Comparison of ENCODE assay signal across 17 cellular contexts in genomic region chr3:172036541-172037215, GRCh38. TPM values are rescaled to one million over a fixed set of nuclear protein-coding genes. Genes with fewer than 3 reads are reported as not detected.
DNase-seq lines count a peak whose midpoint lies in the region; ATAC-seq, FAIRE-seq and TF ChIP-seq lines count a peak whose summit lies in the region.
"Had no signal": no experiment of that assay in that cellular context is flagged by ENCODE, and none has a peak within 500 bp of the region (broad histone marks: within the 10 kb centered on the region; RNA-seq: fewer than 3 reads in every experiment).

No MANE protein-coding gene starts in this region.

- peak in 1 of 2 experiments; percentile 28; a peak in 1 of 4 replicates for TF ChIP-seq RAD21 in K562 (CRISPR knock-in tag; conservative IDR thresholded peaks at IDR 0.05 in 1 of 2, IDR thresholded peaks at IDR 0.05 in 1 of 2)

- CTCF ChIA-PET in Calu3 (lab: Charles Lee) (interaction anchor here (0.5 to 3.0 kb wide), 6 partner anchors 9 to 559 kb away, joined by 3 to 23 read pairs (median 3); no protein-coding TSS in a partner anchor), K562 (lab: Yijun Ruan, JAX; ENCODE audit: low intra/inter-chr PET ratio) (no interaction called here)

- in situ Hi-C loops in K562 (cut with MboI) = no loop called here

- no TSS peak for BruUV-seq in Calu3 (replicated peaks; lab: Mats Ljungman, UMichigan)
- BruUV-seq in K562 (replicated peaks; lab: Mats Ljungman, UMichigan) = no TSS peak

- H3K36me3 ChIP-seq in OCI-LY3 (replicated peaks; ENCODE audit: low read depth, low read length) (no peaks in the 10 kb centered on the region), K562 (ENCODE audit: control insufficient read depth, insufficient read depth, low read length) (no peaks in the 10 kb centered on the region)

- H3K4me2 ChIP-seq in OCI-LY3 (ENCODE audit: low read length) = peak overlapping the region; percentile 46
- H3K4me2 ChIP-seq in K562 (ENCODE audit: insufficient read depth, low read length) = peak overlapping the region; percentile 5; the same call in 1 of the 2 replicates

- DNase-seq in Calu3 (no peak), GM19239 (ENCODE audit: insufficient read length, low spot score) (no peak), K562 (ENCODE audit: extremely low read depth in 1 of 4, low spot score in 3 of 4) (peak in 2 of 4 experiments; percentile 53 to 75), left ventricle myocardium superior (no peak)
- DNase-seq in activated naive CD4-positive, alpha-beta T cell treated with anti-CD3 and anti-CD28 coated beads, Interleukin-2, amount 50 U/mL, for 16 hours = no peak
- DNase-seq: C1 segment of cervical spinal cord; CD4-positive, alpha-beta T cell; DMS153; DMS79 treated with DMSO at 0.1 percent for 48 hours; EL; GOT3; H9 had no signal

- no peaks in the 10 kb centered on the region for H3K9me1 ChIP-seq in K562 (ENCODE audit: control insufficient read depth, insufficient read depth, low read length)

- no peak for TF ChIP-seq CTCF in Calu3 (IDR thresholded peaks at IDR 0.05; ENCODE audit: unreplicated experiment)
- TF ChIP-seq CTCF in OCI-LY3 (IDR thresholded peaks at IDR 0.05; ENCODE audit: low read depth, low read length) = no peak
- no peak for TF ChIP-seq CTCF in K562 (IDR thresholded peaks at IDR 0.05 in 2 of 3, conservative IDR thresholded peaks at IDR 0.05 in 1 of 3; ENCODE audit: insufficient read depth in 2 of 3, low read depth in 1 of 3, low read length in 3 of 3)

- no peak for ATAC-seq in K562
- ATAC-seq in left ventricle myocardium superior = no peak
- ATAC-seq in HG03521 (IDR thresholded peaks at IDR 0.05; ENCODE audit: unreplicated experiment) = no peak

- TF ChIP-seq POLR2A in K562 (conservative IDR thresholded peaks at IDR 0.05) = no peak

- H3K4me3 Mint-ChIP-seq in Calu3 (ENCODE audit: low read depth, unreplicated experiment) = no peak overlapping the region
- H3K4me3 Mint-ChIP-seq: B cell; CD4-positive, alpha-beta T cell; H9 had no signal

- FAIRE-seq in GM19239 (lab: Jason Lieb, UNC) (peak; percentile 39), K562 (lab: Jason Lieb, UNC) (peak; percentile 76)
- FAIRE-seq: A204.1, G401.6 had no signal

- no peak overlapping the region for H3K9ac ChIP-seq in OCI-LY3 (ENCODE audit: low read length)
- H3K9ac ChIP-seq in K562 (ENCODE audit: insufficient read depth in 1 of 2, low read depth in 2 of 2, low read length in 2 of 2) = no peak overlapping the region

- H4K20me1 ChIP-seq in OCI-LY3 (ENCODE audit: insufficient read depth, low read length) (no peaks in the 10 kb centered on the region), K562 (replicated peaks; ENCODE audit: control insufficient read depth, insufficient read depth, low read length) (no peaks in the 10 kb centered on the region)

- peaks cover 43% of the 10 kb centered on the region for H3K4me1 Mint-ChIP-seq in Calu3 (ENCODE audit: low read depth, unreplicated experiment)

- peak overlapping the region; percentile 66 for H3K27ac Mint-ChIP-seq in Calu3 (ENCODE audit: unreplicated experiment)
- H3K27ac Mint-ChIP-seq: B cell; CD4-positive, alpha-beta T cell; H9 had no signal

- peak; percentile 81; the same call in 1 of the 2 replicates for TF ChIP-seq EP300 in K562 (IDR thresholded peaks at IDR 0.05; ENCODE audit: low read length)

- H3K4me1 ChIP-seq in OCI-LY3 (ENCODE audit: low read length) = peaks cover 33% of the 10 kb centered on the region
- H3K4me1 ChIP-seq in K562 (replicated peaks in 1 of 2; ENCODE audit: control insufficient read depth in 2 of 2, insufficient read depth in 2 of 2, low read length in 2 of 2) = peaks cover 36 to 38% of the 10 kb centered on the region in 2 experiments

- intact Hi-C loops in Calu3 (cut with micrococcal nuclease; ENCODE audit: unreplicated experiment) (loop anchor here (2.0 to 5.0 kb wide), 3 partner anchors 64 to 226 kb away; partner anchors contain the start of gene PLD1), K562 (cut with micrococcal nuclease) (loop anchor here (5.0 kb wide), 2 partner anchors 96 to 166 kb away; no protein-coding TSS in a partner anchor), left ventricle myocardium superior (cut with micrococcal nuclease) (loop anchor here (10.0 kb wide), 1 partner anchor 308 kb away; no protein-coding TSS in a partner anchor)

- POLR2A ChIA-PET in K562 (lab: Yijun Ruan, JAX) = interaction anchor here (0.7 to 1.0 kb wide), 2 partner anchors 101 to 141 kb away, joined by 3 read pairs; no protein-coding TSS in a partner anchor

- no peaks in the 10 kb centered on the region for H3K27me3 Mint-ChIP-seq in Calu3 (ENCODE audit: unreplicated experiment)

- H3K36me3 Mint-ChIP-seq in Calu3 (ENCODE audit: insufficient read depth, unreplicated experiment) = peaks cover 31% of the 10 kb centered on the region

- 0 out of 2 replicates have a peak overlapping the region, but pooled peaks have one; percentile 2 for H3K4me3 ChIP-seq in OCI-LY3 (ENCODE audit: low read length)
- H3K4me3 ChIP-seq in K562 = no peak overlapping the region

- H2AFZ ChIP-seq in OCI-LY3 (ENCODE audit: low read depth, low read length) = no peak overlapping the region
- no peak overlapping the region for H2AFZ ChIP-seq in K562 (ENCODE audit: low read depth, low read length)

- H3K27ac ChIP-seq in OCI-LY3 (ENCODE audit: low read length) = no peak overlapping the region
- peak overlapping the region; percentile 26; the same call in 1 of the 3 replicates for H3K27ac ChIP-seq in K562 (ENCODE audit: extremely low read depth, low read depth, low read length)

- H3K27me3 ChIP-seq in OCI-LY3 (ENCODE audit: low read depth, low read length) = 0 out of 2 replicates have a peak, but pooled peaks cover 5% of the 10 kb centered on the region
- H3K27me3 ChIP-seq in K562 (ENCODE audit: control insufficient read depth in 2 of 2, insufficient read depth in 2 of 2, low read length in 2 of 2) = no peaks in the 10 kb centered on the region

- H3K79me2 ChIP-seq in OCI-LY3 (ENCODE audit: low read length) (peaks cover 18% of the 10 kb centered on the region), K562 (ENCODE audit: control insufficient read depth, insufficient read depth, low read length) (peaks cover 27% of the 10 kb centered on the region)

- H3K9me3 ChIP-seq in OCI-LY3 (ENCODE audit: insufficient read depth, low read length) (no peaks in the 10 kb centered on the region), K562 (replicated peaks; ENCODE audit: control insufficient read depth, insufficient read depth, low read depth, low read length) (no peaks in the 10 kb centered on the region; the same call in 1 of the 2 replicates)

- peaks cover 12% of the 10 kb centered on the region for H3K9me3 Mint-ChIP-seq in Calu3 (ENCODE audit: low read depth, unreplicated experiment)
- H3K9me3 Mint-ChIP-seq: CD4-positive, alpha-beta T cell had no signal

TF ChIP-seq in K562, 482 proteins besides CTCF, POLR2A, EP300 and RAD21 (continues in another document):
- TF ChIP-seq XRCC5 (IDR thresholded peaks at IDR 0.05; ENCODE audit: low read depth, low read length) (no peak), ZNF347 (CRISPR knock-in tag; IDR thresholded peaks at IDR 0.05; ENCODE audit: low read depth) (no peak), THRB (CRISPR knock-in tag; conservative IDR thresholded peaks at IDR 0.05) (no peak), U2AF1 (optimal IDR thresholded peaks at IDR 0.05; ENCODE audit: low read depth, low read length) (no peak), MLLT1 (IDR thresholded peaks at IDR 0.05) (no peak), BCOR (IDR thresholded peaks at IDR 0.05) (no peak), ZNF324 (CRISPR knock-in tag; IDR thresholded peaks at IDR 0.05) (no peak)

RNA-seq across cellular contexts. Expression of gene FNDC3B, which starts 2.7 kb away (rescaled TPM):
- total RNA-seq in Calu3 (2022) (345 and 453 TPM in 2 replicates), K562 (2014; rRNA removed) (19.1 and 20.2 TPM in 2 replicates), K562 (2014; rRNA removed; fragmentation: Illumina TruSeq; extraction: Trizol) (23.8 and 29.5 TPM in 2 replicates), K562 (2015; rRNA removed; fragmentation: Illumina TruSeq; extraction: Trizol) (25.6 and 26.1 TPM in 2 replicates), K562 (2021) (29.5 and 35.8 TPM in 2 replicates), left ventricle myocardium superior (64.4 TPM)
- total RNA-seq in K562 (2011; cell fraction: chromatin; rRNA removed; ENCODE audit: low replicate concordance) = 142 and 253 TPM in 2 replicates
- total RNA-seq in K562 (2011; cell fraction: nucleolus; rRNA removed) = 37.0 and 58.0 TPM in 2 replicates
- 132 and 200 TPM in 2 replicates for total RNA-seq in K562 (2011; cell fraction: nucleoplasm; rRNA removed)
- polyA plus RNA-seq in K562 (2011; rRNA removed) (10.9 and 12.1 TPM in 2 replicates), K562 (2014; fragmentation: Illumina TruSeq; extraction: Trizol) (14.0 and 16.2 TPM in 2 replicates), K562 (2014; fragmentation: Nextera tagmentation; extraction: Ambion mirVana) (10 to 100 TPM in 1 of 2 experiments, 1 to 10 TPM in 1; 7.0 to 10.5 TPM), K562 (2014; rRNA removed) (9.2 and 9.8 TPM in 2 replicates)
- polyA plus RNA-seq in K562 (2011; cell fraction: cytosol; rRNA removed) = 7.1 and 12.2 TPM in 2 replicates
- 46.5 and 50.1 TPM in 2 replicates for polyA plus RNA-seq in K562 (2011; cell fraction: nucleus; rRNA removed)
- 14.7 and 30.8 TPM in 2 replicates for polyA plus RNA-seq in K562 (2012)
- 46.1 and 71.6 TPM in 2 replicates for polyA minus RNA-seq in K562 (2011; rRNA and poly(A)+ RNA removed)
- 11.2 and 13.2 TPM in 2 replicates for polyA minus RNA-seq in K562 (2011; cell fraction: cytosol; rRNA and poly(A)+ RNA removed)
- polyA minus RNA-seq in K562 (2011; cell fraction: nucleus; rRNA and poly(A)+ RNA removed) = 59.6 and 111 TPM in 2 replicates
